23 cellular contexts compared by ENCODE assay signal in genomic region chr7:106085015-106085414, GRCh38.
"Had no signal": no experiment of that assay in that cellular context is flagged by ENCODE, and none has a peak within 500 bp of the region (broad histone marks: within the 10 kb centered on the region; RNA-seq: fewer than 3 reads in every experiment).

No MANE protein-coding gene starts in this region.

- H3K4me3 ChIP-seq: K562, PC-9, Peyer's patch, SJCRH30 had no signal

- FAIRE-seq: K562 had no signal

- DNase-seq: MV-4-11, NCI-H1048, NCI-H1105, NCI-H1417 treated with DMSO at 0.1 percent for 48 hours, NCI-H146, NCI-H1694 treated with DMSO at 0.1 percent for 48 hours, NCI-H1930, NCI-H2081, NCI-H2107, NCI-H2227 treated with DMSO at 0.1 percent for 48 hours, NCI-H524, NCI-H526 treated with DMSO at 0.1 percent for 48 hours, NCI-H748 treated with DMSO at 0.1 percent for 48 hours, OCI-M1, PC-9, Peyer's patch, SHP77 treated with DMSO at 0.1 percent for 48 hours, SJCRH30 had no signal

- ATAC-seq: K562, Right ventricle myocardium inferior, SK-N-SH treated with all-trans-retinoic acid at 6 μM for 48 hours had no signal

- H3K9ac ChIP-seq: KMS-11 had no signal

- H3K4me2 ChIP-seq: KMS-11, PC-9 had no signal

- H2AFZ ChIP-seq: PC-9 had no signal

- H3K4me1 ChIP-seq: Peyer's patch, SJCRH30 had no signal

- H3K9me3 ChIP-seq: Peyer's patch, SJCRH30 had no signal

- H3K27ac ChIP-seq: KMS-11, PC-9, Peyer's patch, SJCRH30 had no signal

- H3K27me3 Mint-ChIP-seq: IgD-negative memory B cell had no signal

- H3K27me3 ChIP-seq: Peyer's patch, SJCRH30 had no signal
